ENCODE assay signal across 8 cellular contexts in the genomic region with DNA sequence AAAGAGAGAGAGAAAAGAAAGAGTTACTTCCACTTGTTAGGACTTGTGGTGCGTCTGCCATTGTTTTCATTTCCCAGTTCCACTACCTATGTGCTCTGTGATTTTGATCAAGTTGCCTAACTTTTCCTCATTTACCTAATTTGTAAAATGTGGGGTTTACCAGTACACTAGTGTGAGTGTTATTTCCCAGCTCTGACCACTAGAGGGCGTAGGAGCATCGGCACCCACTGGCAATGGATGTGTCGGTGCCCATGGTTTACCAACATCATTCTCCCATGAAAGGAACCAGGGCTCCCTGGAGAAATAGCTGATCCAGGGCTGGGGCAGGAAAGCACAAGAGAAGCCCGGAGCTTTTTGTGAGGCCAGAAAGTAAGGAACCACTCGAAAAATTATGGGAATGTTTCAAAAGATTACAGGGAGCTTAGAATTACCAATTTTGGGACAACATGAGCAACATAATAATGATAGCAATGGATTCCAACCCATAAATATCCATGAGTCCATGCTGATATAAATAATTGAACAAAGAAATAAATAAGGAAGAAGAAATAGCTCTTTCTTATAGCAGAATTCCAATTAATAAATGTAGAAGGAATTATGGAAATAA. TPM values are rescaled to one million over a fixed set of nuclear protein-coding genes. Genes with fewer than 3 reads are reported as not detected.
A peak's percentile ranks its signal among the peaks of the same experiment; 100 is the strongest.
DNase-seq lines count a peak whose midpoint lies in the region; ATAC-seq, FAIRE-seq and TF ChIP-seq lines count a peak whose summit lies in the region.

No MANE protein-coding gene starts in this region.

- H3K4me3 ChIP-seq in psoas muscle: no peak overlapping the region

- peak; percentile 93 for TF ChIP-seq CTCF in D721Med (IDR thresholded peaks at IDR 0.05; ENCODE audit: insufficient read depth, missing control alignments)
- TF ChIP-seq CTCF in psoas muscle (IDR thresholded peaks at IDR 0.05): peak; percentile 53

- H3K27me3 ChIP-seq in psoas muscle (ENCODE audit: insufficient read depth in 3 of 3, low read length in 2 of 3): peaks cover 0 to 7% (median 0%) of the 10 kb centered on the region in 3 donors

- FAIRE-seq in D721Med (lab: Jason Lieb, UNC): no peak

- in situ Hi-C loops in KBM-7 (cut with MboI; ENCODE audit: low pct_unique_long_range_greater_than_20kb, low sequenced_read_pairs): no loop called here

- intact Hi-C loops in psoas muscle (cut with DNase I): no loop called here

- no peaks in the 10 kb centered on the region for H3K9me3 ChIP-seq in psoas muscle

- H3K4me1 ChIP-seq in psoas muscle: no peaks in the 10 kb centered on the region

- 3 to 7% (median 5%) methylated on average over 6 of the region's 6 CpGs for WGBS in psoas muscle, 3 donors

- ATAC-seq in psoas muscle (no peak), HG03135 (IDR thresholded peaks at IDR 0.05; ENCODE audit: unreplicated experiment) (no peak), GM18909 (IDR thresholded peaks at IDR 0.05; ENCODE audit: poor library complexity, unreplicated experiment) (no peak)

- DNase-seq in D721Med (ENCODE audit: insufficient read length, low spot score): peak; percentile 33
- peak; percentile 56 for DNase-seq in KBM-7
- DNase-seq in RPMI8226: peak; percentile 64
- peak; percentile 26 to 51 (median 34) for DNase-seq in activated naive CD4-positive, alpha-beta T cell (lab: John Stamatoyannopoulos, UW)
- peak; percentile 20 for DNase-seq in glomerular endothelial cell (ENCODE audit: extremely low read depth, low read depth, low spot score)
- DNase-seq in psoas muscle: no peak

- H3K36me3 ChIP-seq in psoas muscle (ENCODE audit: insufficient read depth in 1 of 2, low read depth in 1 of 2): no peaks in the 10 kb centered on the region

- no peak overlapping the region for H3K27ac ChIP-seq in psoas muscle

RNA-seq across cellular contexts. Expression of a gene that starts 15.1 kb away (rescaled TPM):
- not detected in 2 replicates for total RNA-seq in glomerular endothelial cell
- total RNA-seq in psoas muscle: under 1 TPM in 2 of 4 donors, not detected in 2; 0.17 to 0.73 TPM
- polyA plus RNA-seq in psoas muscle: under 1 TPM in 1 of 3 donors, not detected in 2; 0.03 TPM

RNA-seq across cellular contexts. Expression of a gene that starts 46.1 kb away (rescaled TPM):
- total RNA-seq in glomerular endothelial cell: not detected in 2 replicates
- total RNA-seq in psoas muscle: under 1 TPM in 2 of 4 donors, not detected in 2; 0.15 to 0.32 TPM
- polyA plus RNA-seq in psoas muscle: under 1 TPM in 1 of 3 donors, not detected in 2; 0.01 TPM

Comparison
In these comparisons a context has a peak if more than half of its experiments do, and no peak if none do; other contexts are left out.
1. DNase-seq: peak in D721Med (single experiment), KBM-7 (single experiment), RPMI8226 (single experiment), activated naive CD4-positive, alpha-beta T cell (4 of 4) and glomerular endothelial cell (single experiment); none in psoas muscle (0 of 2).